24 cellular contexts compared by ENCODE assay signal in the genomic region with DNA sequence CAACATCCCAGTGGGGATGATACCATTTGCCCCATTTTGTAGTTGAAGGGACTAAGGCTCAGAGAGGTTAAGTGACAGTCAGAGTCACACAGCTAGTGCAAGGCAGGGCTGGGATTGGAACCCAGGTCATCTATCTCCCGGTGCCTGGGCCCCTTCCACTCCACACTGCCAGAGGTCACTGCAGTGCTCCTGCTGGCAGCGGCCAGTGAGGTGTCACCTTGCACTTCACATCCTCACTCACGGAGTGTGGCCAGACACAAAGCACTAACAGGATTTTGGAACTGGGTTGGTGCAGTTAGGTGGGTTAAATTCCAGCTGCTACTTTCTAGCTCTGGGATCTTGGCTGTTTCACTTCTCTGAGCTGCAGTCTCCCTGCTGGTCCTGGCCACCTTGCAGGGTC.
"Had no signal": no experiment of that assay in that cellular context is flagged by ENCODE, and none has a peak within 500 bp of the region (broad histone marks: within the 10 kb centered on the region; RNA-seq: fewer than 3 reads in every experiment).

No MANE protein-coding gene starts in this region.

- H3K27me3 ChIP-seq: esophagus muscularis mucosa, heart right ventricle, neutrophil, ovary, stomach, suprapubic skin, tibial nerve had no signal

- H3K27ac ChIP-seq: heart right ventricle, neutrophil, ovary, stomach, suprapubic skin, tibial nerve had no signal

- H3K4me3 ChIP-seq: esophagus muscularis mucosa, heart right ventricle, ovary, stomach, suprapubic skin, tibial nerve had no signal

- H3K9me3 ChIP-seq: esophagus muscularis mucosa, heart right ventricle, neutrophil, ovary, stomach, suprapubic skin, tibial nerve had no signal

- FAIRE-seq: astrocyte had no signal

- DNase-seq: activated CD4-positive, alpha-beta memory T cell treated with anti-CD3 and anti-CD28 coated beads for 36 hours; activated CD4-positive, alpha-beta T cell treated with anti-CD3 and anti-CD28 coated beads, Interleukin-2, amount 10 ng/mL, durations not matched to agents 24 days and 14 days; activated CD4-positive, CD25-positive, alpha-beta regulatory T cell treated with anti-CD3 and anti-CD28 coated beads, Interleukin-2, amount 50 U/mL, for 72 hours; activated CD8-positive, alpha-beta memory T cell treated with anti-CD3 and anti-CD28 coated beads, Interleukin-2, amount 50 U/mL, for 4 hours; activated gamma-delta T cell; activated naive CD4-positive, alpha-beta T cell treated with anti-CD3 and anti-CD28 coated beads, Interleukin-2, amount 10 ng/mL, durations not matched to agents 7 days and 5 days; activated naive CD8-positive, alpha-beta T cell treated with anti-CD3 and anti-CD28 coated beads, Interleukin-2, amount 10 ng/mL, durations not matched to agents 7 days and 5 days; activated T-cell treated with anti-CD3 and anti-CD28 coated beads, Interleukin-2, amount 50 U/mL, for 24 hours; central memory CD4-positive, alpha-beta T cell; effector CD4-positive, alpha-beta T cell; foreskin melanocyte; heart right ventricle; mammary epithelial cell; ovary; stimulated activated CD4-positive, alpha-beta T cell treated with anti-CD3 and anti-CD28 coated beads, Interleukin-15, amount 100 ng/mL, for 24 hours; stimulated activated CD4-positive, alpha-beta T cell treated with anti-CD3 and anti-CD28 coated beads, Interleukin-2, amount 100 ng/mL, for 24 hours; stimulated activated naive B cell treated with anti-CD40 and anti-IgM and Interleukin-4, amounts not matched to agents 10 μg/mL and 1 μg/mL and 100 μg/mL, for 72 hours; stomach; T-helper 2 cell had no signal

- H3K36me3 ChIP-seq: esophagus muscularis mucosa, heart right ventricle, neutrophil, ovary, stomach, suprapubic skin, tibial nerve had no signal

- ATAC-seq: stimulated activated naive B cell treated with anti-CD40 and anti-IgM and Interleukin-4, amounts not matched to agents 10 μg/mL and 1 μg/mL and 100 μg/mL, for 72 hours had no signal
